In the genomic region with DNA sequence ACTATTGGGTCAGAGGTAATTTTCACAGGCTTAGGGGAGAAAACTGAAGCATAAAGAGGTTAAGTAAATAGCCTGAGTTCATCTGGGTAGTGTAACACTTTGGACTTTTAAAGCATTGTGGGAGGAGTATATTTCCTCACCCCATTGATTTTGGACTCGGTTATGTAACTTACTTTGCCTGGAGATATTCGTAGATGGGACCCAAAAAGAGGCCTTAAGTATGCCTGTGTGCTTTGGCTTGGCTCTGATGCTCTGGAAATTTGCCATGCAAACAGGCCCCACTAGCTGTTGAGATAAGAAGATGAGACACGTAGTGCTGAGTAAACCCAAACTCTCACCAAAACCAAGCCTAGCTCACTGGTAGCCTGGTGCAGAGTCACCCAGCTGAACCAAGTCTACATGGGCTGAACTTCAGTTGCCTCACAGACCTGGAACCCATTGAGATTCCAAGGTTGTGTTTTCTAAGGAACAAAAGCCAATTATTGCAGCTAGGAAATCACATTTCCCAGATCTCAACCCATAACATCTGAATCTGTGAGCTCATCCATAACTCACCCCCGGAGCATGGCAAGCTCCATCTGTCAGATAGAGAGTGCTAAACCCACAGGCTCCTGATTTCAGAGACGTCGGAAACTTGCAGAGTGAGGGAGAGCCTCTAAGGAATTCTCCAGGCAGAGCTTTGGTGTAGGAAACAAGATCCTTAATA, we compare ENCODE assay signal across 21 cellular contexts.
"Had no signal": no experiment of that assay in that cellular context is flagged by ENCODE, and none has a peak within 500 bp of the region (broad histone marks: within the 10 kb centered on the region; RNA-seq: fewer than 3 reads in every experiment).

No MANE protein-coding gene starts in this region.

- DNase-seq: effector memory CD8-positive, alpha-beta T cell; esophagus squamous epithelium; foreskin fibroblast; glutamatergic neuron; left ventricle myocardium inferior; mesenchymal stem cell; naive thymus-derived CD4-positive, alpha-beta T cell; nephron progenitor cell; sigmoid colon; stimulated activated CD4-positive, alpha-beta T cell treated with anti-CD3 and anti-CD28 coated beads, Interleukin-2, amount 100 ng/mL, for 24 hours; stimulated activated naive CD4-positive, alpha-beta T cell treated with Interleukin-2 at 50 U/mL for 16 hours; thyroid gland; uterus had no signal

- H3K9me3 ChIP-seq: esophagus squamous epithelium, gastroesophageal sphincter, neutrophil, sigmoid colon, suprapubic skin, thyroid gland, uterus had no signal

- H3K27me3 Mint-ChIP-seq: dendritic cell treated with granulocyte-macrophage colony-stimulating factor and Interleukin-4, amounts not matched to agents 40 ng/mL and 50 ng/mL, for 4 days; type B pancreatic cell had no signal

- H3K9me3 Mint-ChIP-seq: dendritic cell treated with granulocyte-macrophage colony-stimulating factor and Interleukin-4, amounts not matched to agents 40 ng/mL and 50 ng/mL, for 4 days; nephron progenitor cell; type B pancreatic cell had no signal

- H3K4me1 ChIP-seq: esophagus squamous epithelium, gastroesophageal sphincter, left ventricle myocardium inferior, sigmoid colon, suprapubic skin, thyroid gland, uterus had no signal

- H3K27ac Mint-ChIP-seq: dendritic cell treated with granulocyte-macrophage colony-stimulating factor and Interleukin-4, amounts not matched to agents 40 ng/mL and 50 ng/mL, for 4 days; effector memory CD8-positive, alpha-beta T cell; naive thymus-derived CD4-positive, alpha-beta T cell; nephron progenitor cell; type B pancreatic cell had no signal

- H3K4me1 Mint-ChIP-seq: naive thymus-derived CD4-positive, alpha-beta T cell had no signal

- H3K4me3 Mint-ChIP-seq: dendritic cell treated with granulocyte-macrophage colony-stimulating factor and Interleukin-4, amounts not matched to agents 40 ng/mL and 50 ng/mL, for 4 days; effector memory CD8-positive, alpha-beta T cell; naive thymus-derived CD4-positive, alpha-beta T cell; nephron progenitor cell; type B pancreatic cell had no signal

- H3K27me3 ChIP-seq: esophagus squamous epithelium, gastroesophageal sphincter, neutrophil, sigmoid colon, suprapubic skin, thyroid gland, uterus had no signal

- H3K36me3 ChIP-seq: esophagus squamous epithelium, gastroesophageal sphincter, left ventricle myocardium inferior, neutrophil, sigmoid colon, suprapubic skin, thyroid gland, uterus had no signal

- H3K4me3 ChIP-seq: esophagus squamous epithelium, gastroesophageal sphincter, left ventricle myocardium inferior, lung, sigmoid colon, skin epidermis, suprapubic skin, thyroid gland, uterus had no signal

- ATAC-seq: effector memory CD8-positive, alpha-beta T cell; gastroesophageal sphincter; naive thymus-derived CD4-positive, alpha-beta T cell had no signal

- H3K27ac ChIP-seq: epithelial cell of prostate, esophagus squamous epithelium, gastroesophageal sphincter, left ventricle myocardium inferior, neutrophil, sigmoid colon, skin epidermis, suprapubic skin, thyroid gland, uterus had no signal

- H3K36me3 Mint-ChIP-seq: naive thymus-derived CD4-positive, alpha-beta T cell; type B pancreatic cell had no signal
